ENCODE assay signal across 8 cellular contexts in the genomic region with DNA sequence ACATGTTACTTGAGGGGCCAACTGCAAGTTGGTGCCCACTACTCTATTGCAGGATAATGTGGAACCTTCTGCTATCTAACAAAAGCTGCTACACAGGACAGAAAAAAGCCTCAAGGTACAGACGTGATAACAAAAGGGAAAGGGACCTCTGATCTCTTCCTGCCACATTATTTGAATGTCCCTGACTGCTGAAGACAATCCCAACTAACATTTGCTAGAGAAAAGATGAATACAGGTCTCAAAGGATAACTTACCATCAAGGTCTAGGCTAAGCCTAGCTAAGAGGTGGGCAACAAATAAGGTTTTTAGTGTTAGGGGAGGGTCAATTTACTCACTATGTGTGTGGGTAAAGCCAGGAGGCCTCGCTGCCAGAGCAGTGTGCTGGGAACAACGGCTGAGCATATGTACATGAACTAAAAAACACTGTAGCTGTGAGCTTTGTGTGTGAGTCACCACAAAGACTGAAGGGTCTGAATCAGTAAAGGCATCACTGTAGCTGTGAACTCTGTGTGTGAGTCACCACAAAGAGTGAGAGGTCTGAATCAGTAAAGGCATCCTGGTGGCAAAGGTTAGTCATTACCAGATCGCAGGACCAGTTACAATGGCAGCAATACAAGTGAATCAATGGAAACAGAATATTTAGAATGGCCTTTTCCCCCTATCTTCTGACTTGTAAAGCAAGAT.
DNase-seq lines count a peak whose midpoint lies in the region; ATAC-seq and TF ChIP-seq lines count a peak whose summit lies in the region.

No MANE protein-coding gene starts in this region.

- ATAC-seq in HG03565 (IDR thresholded peaks at IDR 0.05; ENCODE audit: unreplicated experiment), result peak; percentile 94

- peak; percentile 51 for TF ChIP-seq CTCF in fibroblast of the aortic adventitia (IDR thresholded peaks at IDR 0.05; ENCODE audit: insufficient read depth, low read length)

- H3K4me3 ChIP-seq in fibroblast of the aortic adventitia (ENCODE audit: low read depth, low read length), result no peak overlapping the region

- peak; percentile 48 for DNase-seq in NCI-H2196 (lab: John Stamatoyannopoulos, UW; ENCODE audit: unreplicated experiment)
- no peak for DNase-seq in NCI-H2196 treated with DMSO at 0.1 percent for 48 hours (lab: John Stamatoyannopoulos, UW; ENCODE audit: unreplicated experiment)
- DNase-seq in activated CD4-positive, alpha-beta T cell treated with anti-CD3 and anti-CD28 coated beads, Interleukin-2, amount 50 U/mL, for 48 hours, result peak; percentile 44 to 56
- DNase-seq in fibroblast of the aortic adventitia (ENCODE audit: low read depth), result peak; percentile 99
- peak in 2 of 3 donors; percentile 17 to 36 for DNase-seq in stimulated activated CD4-positive, alpha-beta T cell treated with anti-CD3 and anti-CD28 coated beads, TNF-alpha, amount 100 ng/mL, for 1 hour (ENCODE audit: low read depth in 3 of 3, low spot score in 1 of 3)
- DNase-seq in NCI-H2171 treated with DMSO at 0.1 percent for 48 hours (lab: John Stamatoyannopoulos, UW), result no peak
- no peak for DNase-seq in NOMO-1 treated with DMSO at 0.1 percent for 48 hours (lab: John Stamatoyannopoulos, UW; ENCODE audit: unreplicated experiment)

Comparison
In these comparisons a context has a peak if more than half of its experiments do, and no peak if none do; other contexts are left out.
1. DNase-seq: peak in NCI-H2196 (single experiment), activated CD4-positive, alpha-beta T cell treated with anti-CD3 and anti-CD28 coated beads, Interleukin-2, amount 50 U/mL, for 48 hours (2 of 2), fibroblast of the aortic adventitia (single experiment) and stimulated activated CD4-positive, alpha-beta T cell treated with anti-CD3 and anti-CD28 coated beads, TNF-alpha, amount 100 ng/mL, for 1 hour (2 of 3); none in NCI-H2196 treated with DMSO at 0.1 percent for 48 hours (single experiment), NCI-H2171 treated with DMSO at 0.1 percent for 48 hours (single experiment) and NOMO-1 treated with DMSO at 0.1 percent for 48 hours (single experiment).